18 cellular contexts compared by ENCODE assay signal in genomic region chr1:161080391-161081150, GRCh38. TPM values are rescaled to one million over a fixed set of nuclear protein-coding genes. Genes with fewer than 3 reads are reported as not detected.
DNase-seq lines count a peak whose midpoint lies in the region; ATAC-seq and TF ChIP-seq lines count a peak whose summit lies in the region.
"Had no signal": no experiment of that assay in that cellular context is flagged by ENCODE, and none has a peak within 500 bp of the region (broad histone marks: within the 10 kb centered on the region; RNA-seq: fewer than 3 reads in every experiment).

No MANE protein-coding gene starts in this region.

- H3K27me3 ChIP-seq in breast epithelium (no peaks in the 10 kb centered on the region), foreskin keratinocyte (no peaks in the 10 kb centered on the region)
- H3K27me3 ChIP-seq: right atrium auricular region, transverse colon had no signal

- H3K4me1 ChIP-seq in breast epithelium (peaks cover 0 to 15% of the 10 kb centered on the region in 2 donors), foreskin keratinocyte (peaks cover 24% of the 10 kb centered on the region)
- H3K4me1 ChIP-seq: left ventricle myocardium inferior, right atrium auricular region had no signal

- no peaks in the 10 kb centered on the region for H3K36me3 ChIP-seq in breast epithelium
- H3K36me3 ChIP-seq: left ventricle myocardium inferior, right atrium auricular region, transverse colon had no signal

- TF ChIP-seq POLR2A in breast epithelium (IDR thresholded peaks at IDR 0.05) = no peak

- no peaks in the 10 kb centered on the region for H3K9me3 Mint-ChIP-seq in type B pancreatic cell
- H3K9me3 Mint-ChIP-seq: CD4-positive, alpha-beta memory T cell; natural killer cell had no signal

- H3K4me3 ChIP-seq in breast epithelium = no peak overlapping the region
- H3K4me3 ChIP-seq: left ventricle myocardium inferior, right atrium auricular region, transverse colon had no signal

- H3K4me1 Mint-ChIP-seq in type B pancreatic cell (ENCODE audit: unreplicated experiment) = peaks cover 25% of the 10 kb centered on the region
- H3K4me1 Mint-ChIP-seq: natural killer cell had no signal

- ATAC-seq in foreskin keratinocyte (no peak), left cardiac atrium (no peak)
- ATAC-seq: natural killer cell had no signal

- H3K36me3 Mint-ChIP-seq in type B pancreatic cell = peaks cover 15% of the 10 kb centered on the region
- H3K36me3 Mint-ChIP-seq: CD4-positive, alpha-beta memory T cell; natural killer cell had no signal

- no peaks in the 10 kb centered on the region for H3K27me3 Mint-ChIP-seq in type B pancreatic cell
- H3K27me3 Mint-ChIP-seq: CD4-positive, alpha-beta memory T cell had no signal

- intact Hi-C loops in breast epithelium (cut with DNase I; ENCODE audit: low total_unique reads) (no loop called here), left cardiac atrium (cut with DNase I) (no loop called here)

- H3K9me3 ChIP-seq in breast epithelium = no peaks in the 10 kb centered on the region
- H3K9me3 ChIP-seq: left ventricle myocardium inferior, right atrium auricular region, transverse colon had no signal

- H3K27ac ChIP-seq in breast epithelium = peak overlapping the region; percentile 92 to 98
- H3K27ac ChIP-seq in foreskin keratinocyte = peak overlapping the region; percentile 50
- H3K27ac ChIP-seq: left ventricle myocardium inferior, right atrium auricular region, transverse colon had no signal

- H3K4me3 Mint-ChIP-seq in type B pancreatic cell = peak overlapping the region; percentile 82
- H3K4me3 Mint-ChIP-seq: CD4-positive, alpha-beta memory T cell; natural killer cell had no signal

- peak overlapping the region; percentile 97 for H3K27ac Mint-ChIP-seq in type B pancreatic cell
- H3K27ac Mint-ChIP-seq: natural killer cell had no signal

- TF ChIP-seq CTCF in breast epithelium (IDR thresholded peaks at IDR 0.05) = no peak
- no peak for TF ChIP-seq CTCF in foreskin keratinocyte (conservative IDR thresholded peaks at IDR 0.05)
- TF ChIP-seq CTCF in type B pancreatic cell (conservative IDR thresholded peaks at IDR 0.05) = no peak

- DNase-seq in NCI-H82 (lab: John Stamatoyannopoulos, UW) = peak; percentile 48
- DNase-seq in NCI-H82 treated with DMSO at 0.1 percent for 48 hours (lab: John Stamatoyannopoulos, UW; ENCODE audit: unreplicated experiment) = no peak
- no peak for DNase-seq in breast epithelium (ENCODE audit: low spot score in 2 of 2)
- DNase-seq in foreskin keratinocyte = peak in 1 of 2 donors; percentile 59
- no peak for DNase-seq in type B pancreatic cell (ENCODE audit: extremely low spot score, unreplicated experiment)
- DNase-seq in NCI-H2196 (lab: John Stamatoyannopoulos, UW; ENCODE audit: unreplicated experiment) = no peak
- no peak for DNase-seq in left cardiac atrium
- DNase-seq in hepatic stellate cell (ENCODE audit: low spot score) = no peak
- DNase-seq: 8988T; activated naive CD4-positive, alpha-beta T cell; CD4-positive, alpha-beta memory T cell; left ventricle myocardium inferior; natural killer cell; NCI-H1092; stimulated activated CD8-positive, alpha-beta memory T cell treated with anti-CD3 and anti-CD28 coated beads, Interleukin-4, amount 100 ng/mL, for 48 hours; SW 1271; transverse colon had no signal

RNA-seq across cellular contexts. Expression of gene NECTIN4, which starts 8.8 kb away (rescaled TPM):
- total RNA-seq in breast epithelium (10 to 100 TPM in 2 of 3 donors, not detected in 1; 28.5 to 56.3 TPM), foreskin keratinocyte (0.67 and 1.2 TPM in 2 replicates), type B pancreatic cell (ENCODE audit: low replicate concordance) (57.7 and 193 TPM in 2 replicates), left cardiac atrium (under 1 TPM in 1 of 2 donors, not detected in 1; 0.08 TPM)
- polyA plus RNA-seq in foreskin keratinocyte = 0.19 and 0.39 TPM in 2 replicates
- total RNA-seq: CD4-positive, alpha-beta memory T cell; left ventricle myocardium inferior had no signal
- polyA plus RNA-seq: CD4-positive, alpha-beta memory T cell had no signal

RNA-seq across cellular contexts. Expression of gene ARHGAP30, which starts 10.9 kb away (rescaled TPM):
- total RNA-seq in breast epithelium (10 to 100 TPM in 1 of 3 donors, 1 to 10 TPM in 2; 5.2 to 16.5 (median 7.9) TPM), foreskin keratinocyte (not detected in 2 replicates), type B pancreatic cell (ENCODE audit: low replicate concordance) (1.3 and 3.3 TPM in 2 replicates), left cardiac atrium (10 to 100 TPM in 1 of 2 donors, 1 to 10 TPM in 1; 7.4 to 10.0 TPM)
- polyA plus RNA-seq in foreskin keratinocyte = not detected in 2 replicates

RNA-seq across cellular contexts. Expression of gene KLHDC9, which starts 17.6 kb away (rescaled TPM):
- 1 to 10 TPM; 5.8 to 9.8 (median 8.5) TPM for total RNA-seq in breast epithelium
- total RNA-seq in foreskin keratinocyte = 1.3 and 2.0 TPM in 2 replicates
- polyA plus RNA-seq in foreskin keratinocyte = 1.7 and 1.8 TPM in 2 replicates
- 14.1 and 14.3 TPM in 2 replicates for total RNA-seq in type B pancreatic cell (ENCODE audit: low replicate concordance)
- 1 to 10 TPM; 3.5 to 5.7 TPM for total RNA-seq in left cardiac atrium

RNA-seq across cellular contexts. Expression of gene USF1, which starts 34.8 kb away (rescaled TPM):
- total RNA-seq in breast epithelium = 10 to 100 TPM; 64.5 to 70.8 (median 64.6) TPM
- total RNA-seq in foreskin keratinocyte = 38.5 and 39.0 TPM in 2 replicates
- 30.9 and 31.0 TPM in 2 replicates for polyA plus RNA-seq in foreskin keratinocyte
- total RNA-seq in type B pancreatic cell (ENCODE audit: low replicate concordance) = 62.2 and 79.1 TPM in 2 replicates
- total RNA-seq in left cardiac atrium = 10 to 100 TPM; 33.7 to 34.4 TPM

RNA-seq across cellular contexts. Expression of gene PFDN2, which starts 37.3 kb away (rescaled TPM):
- total RNA-seq in breast epithelium (10 to 100 TPM; 32.5 to 50.1 (median 37.0) TPM), foreskin keratinocyte (105 and 127 TPM in 2 replicates), type B pancreatic cell (ENCODE audit: low replicate concordance) (41.1 and 50.9 TPM in 2 replicates), left cardiac atrium (10 to 100 TPM; 50.5 to 63.7 TPM)
- 251 and 255 TPM in 2 replicates for polyA plus RNA-seq in foreskin keratinocyte
